Comparison of ENCODE assay signal across 19 cellular contexts in genomic region chr3:12292770-12293169, GRCh38. TPM values are rescaled to one million over a fixed set of nuclear protein-coding genes. Genes with fewer than 3 reads are reported as not detected.
A peak's percentile ranks its signal among the peaks of the same experiment; 100 is the strongest.
DNase-seq lines count a peak whose midpoint lies in the region; FAIRE-seq and TF ChIP-seq lines count a peak whose summit lies in the region.
"Had no signal": no experiment of that assay in that cellular context is flagged by ENCODE, and none has a peak within 500 bp of the region (broad histone marks: within the 10 kb centered on the region; RNA-seq: fewer than 3 reads in every experiment).

No MANE protein-coding gene starts in this region.

- H3K4me3 ChIP-seq in breast epithelium (peak overlapping the region in 2 of 3 donors; percentile 20 to 46), mammary epithelial cell (replicated peaks in 1 of 3; ENCODE audit: insufficient read depth in 1 of 3, low read depth in 2 of 3, low read length in 3 of 3) (no peak overlapping the region), mucosa of rectum (ENCODE audit: low read length in 2 of 2) (peak overlapping the region; percentile 62 to 86), suprapubic skin (no peak overlapping the region)

- H3K27ac ChIP-seq in breast epithelium (peak overlapping the region in 1 of 2 donors; percentile 48), mammary epithelial cell (ENCODE audit: insufficient read depth, low read depth, low read length) (no peak overlapping the region), mucosa of rectum (ENCODE audit: low read depth in 2 of 2, low read length in 2 of 2) (peak overlapping the region; percentile 28 to 32), suprapubic skin (no peak overlapping the region)
- H3K27ac ChIP-seq: 22Rv1, KMS-11 had no signal

- H3K9me3 Mint-ChIP-seq in activated T-helper 2 cell treated with anti-CD3 and anti-CD28 coated beads, Interferon-gamma antibody, Interleukin-2, Interleukin-4, amounts not matched to agents 10 μg/mL and 5 μg/mL and 100 μg/mL, durations not matched to agents 14 hours and 24 hours and 36 hours: no peaks in the 10 kb centered on the region

- H3K9ac ChIP-seq in mammary epithelial cell (ENCODE audit: insufficient read depth, low read length) (no peak overlapping the region), mucosa of rectum (ENCODE audit: low read depth in 1 of 2, low read length in 2 of 2) (peak overlapping the region in 1 of 2 donors; percentile 99)
- H3K9ac ChIP-seq: KMS-11 had no signal

- no peak for FAIRE-seq in urothelium cell line (lab: Jason Lieb, UNC)
- FAIRE-seq: G401.6, H1 had no signal

- H2AFZ ChIP-seq in mammary epithelial cell (ENCODE audit: low read depth, low read length): no peak overlapping the region

- H3K9me3 ChIP-seq in breast epithelium: no peaks in the 10 kb centered on the region
- no peaks in the 10 kb centered on the region for H3K9me3 ChIP-seq in mammary epithelial cell (replicated peaks; ENCODE audit: insufficient read depth, low read length)
- H3K9me3 ChIP-seq in mucosa of rectum (ENCODE audit: control insufficient read depth in 2 of 2, low read length in 2 of 2): no peaks in the 10 kb centered on the region
- no peaks in the 10 kb centered on the region for H3K9me3 ChIP-seq in suprapubic skin

- peak overlapping the region; percentile 18 for H3K4me3 Mint-ChIP-seq in activated T-helper 2 cell treated with anti-CD3 and anti-CD28 coated beads, Interferon-gamma antibody, Interleukin-2, Interleukin-4, amounts not matched to agents 10 μg/mL and 5 μg/mL and 100 μg/mL, durations not matched to agents 14 hours and 24 hours and 36 hours (ENCODE audit: low read depth)
- H3K4me3 Mint-ChIP-seq: CD14-positive monocyte had no signal

- no peaks in the 10 kb centered on the region for H4K20me1 ChIP-seq in mammary epithelial cell (ENCODE audit: insufficient read depth, low read length)

- peak overlapping the region; percentile 30 for H3K27ac Mint-ChIP-seq in activated T-helper 2 cell treated with anti-CD3 and anti-CD28 coated beads, Interferon-gamma antibody, Interleukin-2, Interleukin-4, amounts not matched to agents 10 μg/mL and 5 μg/mL and 100 μg/mL, durations not matched to agents 14 hours and 24 hours and 36 hours

- H3K36me3 ChIP-seq in breast epithelium (no peaks in the 10 kb centered on the region), mammary epithelial cell (ENCODE audit: insufficient read depth, low read length) (no peaks in the 10 kb centered on the region), mucosa of rectum (ENCODE audit: control insufficient read depth in 2 of 2, insufficient read depth in 2 of 2, low read length in 2 of 2) (no peaks in the 10 kb centered on the region), suprapubic skin (no peaks in the 10 kb centered on the region)

- TF ChIP-seq POLR2A in breast epithelium (IDR thresholded peaks at IDR 0.05) (no peak), suprapubic skin (IDR thresholded peaks at IDR 0.05) (no peak)

- DNase-seq in breast epithelium (ENCODE audit: low spot score in 2 of 2): no peak
- DNase-seq in mammary epithelial cell: no peak
- DNase-seq in activated T-helper 2 cell treated with anti-CD3 and anti-CD28 coated beads, Interferon-gamma antibody, Interleukin-2, Interleukin-4, amounts not matched to agents 10 μg/mL and 5 μg/mL and 100 μg/mL, durations not matched to agents 14 hours and 24 hours and 36 hours (ENCODE audit: low spot score): no peak
- no peak for DNase-seq in foreskin melanocyte
- no peak for DNase-seq in retina
- DNase-seq in suprapubic skin (ENCODE audit: low spot score in 2 of 2): no peak
- DNase-seq in urothelium cell line (ENCODE audit: low spot score): no peak
- DNase-seq: DMS 273 treated with DMSO at 0.1 percent for 48 hours, NCI-H1417, NCI-H1930, NCI-H226, NCI-H524, NCI-H82 had no signal

- dilution Hi-C loops in mammary epithelial cell (cut with HindIII; ENCODE audit: low sequenced_read_pairs): no loop called here

- H3K36me3 Mint-ChIP-seq in activated T-helper 2 cell treated with anti-CD3 and anti-CD28 coated beads, Interferon-gamma antibody, Interleukin-2, Interleukin-4, amounts not matched to agents 10 μg/mL and 5 μg/mL and 100 μg/mL, durations not matched to agents 14 hours and 24 hours and 36 hours (ENCODE audit: low read depth): no peaks in the 10 kb centered on the region

- no peaks in the 10 kb centered on the region for H3K79me2 ChIP-seq in mammary epithelial cell (ENCODE audit: insufficient read depth, low read length)

- WGBS in mammary epithelial cell (ENCODE audit: low coverage, missing lambda C conversion rate): 87% methylated on average over 9 of the region's 9 CpGs
- 89% methylated on average over 9 of the region's 9 CpGs for WGBS in suprapubic skin

- TF ChIP-seq EP300 in suprapubic skin (IDR thresholded peaks at IDR 0.05): no peak

- peaks cover 7% of the 10 kb centered on the region for H3K27me3 Mint-ChIP-seq in activated T-helper 2 cell treated with anti-CD3 and anti-CD28 coated beads, Interferon-gamma antibody, Interleukin-2, Interleukin-4, amounts not matched to agents 10 μg/mL and 5 μg/mL and 100 μg/mL, durations not matched to agents 14 hours and 24 hours and 36 hours (ENCODE audit: low read depth)

- in situ Hi-C loops in mammary epithelial cell (cut with MboI; ENCODE audit: low sequenced_read_pairs in 2 of 2): no loop called here

- H3K27me3 ChIP-seq in breast epithelium (no peaks in the 10 kb centered on the region), mammary epithelial cell (ENCODE audit: insufficient read depth, low read length) (peaks cover 7% of the 10 kb centered on the region), mucosa of rectum (ENCODE audit: control insufficient read depth in 2 of 2, insufficient read depth in 2 of 2, low read length in 2 of 2) (peaks cover 0 to 3% of the 10 kb centered on the region in 2 donors), suprapubic skin (peaks cover 8% of the 10 kb centered on the region)

- H3K4me1 Mint-ChIP-seq in activated T-helper 2 cell treated with anti-CD3 and anti-CD28 coated beads, Interferon-gamma antibody, Interleukin-2, Interleukin-4, amounts not matched to agents 10 μg/mL and 5 μg/mL and 100 μg/mL, durations not matched to agents 14 hours and 24 hours and 36 hours (ENCODE audit: low read depth): peaks cover 32% of the 10 kb centered on the region

- no TSS peak for BruUV-seq in mammary epithelial cell (replicated peaks; lab: Mats Ljungman, UMichigan)

- H3K4me1 ChIP-seq in breast epithelium: no peaks in the 10 kb centered on the region
- H3K4me1 ChIP-seq in mammary epithelial cell (ENCODE audit: insufficient read depth, low read length): peaks cover 8% of the 10 kb centered on the region
- peaks cover 3 to 15% of the 10 kb centered on the region in 2 donors for H3K4me1 ChIP-seq in mucosa of rectum (ENCODE audit: control insufficient read depth in 2 of 2, insufficient read depth in 2 of 2, low read length in 2 of 2)
- H3K4me1 ChIP-seq in suprapubic skin: peaks cover 12% of the 10 kb centered on the region

- CTCF ChIA-PET in mammary epithelial cell (lab: Charles Lee; ENCODE audit: low non-redundant PET): no interaction called here

- intact Hi-C loops in breast epithelium (cut with DNase I; ENCODE audit: low total_unique reads): no loop called here
- intact Hi-C loops in mammary epithelial cell (cut with micrococcal nuclease): no loop called here
- intact Hi-C loops in activated T-helper 2 cell treated with anti-CD3 and anti-CD28 coated beads, Interferon-gamma antibody, Interleukin-2, Interleukin-4, amounts not matched to agents 10 μg/mL and 5 μg/mL and 100 μg/mL, durations not matched to agents 14 hours and 24 hours and 36 hours (cut with micrococcal nuclease): loop anchor here (2.0 kb wide), 1 partner anchor 16 kb away; no protein-coding TSS in a partner anchor

- TF ChIP-seq CTCF in breast epithelium (IDR thresholded peaks at IDR 0.05) (no peak), mammary epithelial cell (conservative IDR thresholded peaks at IDR 0.05 in 1 of 2, IDR thresholded peaks at IDR 0.05 in 1 of 2; ENCODE audit: extremely low read depth in 1 of 2, insufficient read depth in 1 of 2, low read depth in 1 of 2, low read length in 2 of 2) (no peak), suprapubic skin (IDR thresholded peaks at IDR 0.05) (no peak)

- H3K4me2 ChIP-seq in mammary epithelial cell (ENCODE audit: insufficient read depth, low read depth, low read length): no peak overlapping the region
- H3K4me2 ChIP-seq: KMS-11 had no signal

RNA-seq across cellular contexts. Expression of gene PPARG, which starts 3.9 kb away (rescaled TPM):
- total RNA-seq in breast epithelium: 100 to 1,000 TPM in 1 of 3 donors, 10 to 100 TPM in 2; 44.2 to 359 (median 96.0) TPM
- total RNA-seq in mammary epithelial cell: under 1 TPM; 0.17 to 0.54 TPM
- polyA plus RNA-seq in mammary epithelial cell: 0.45 TPM
- polyA minus RNA-seq in mammary epithelial cell: 0.62 TPM
- total RNA-seq in activated T-helper 2 cell treated with anti-CD3 and anti-CD28 coated beads, Interferon-gamma antibody, Interleukin-2, Interleukin-4, amounts not matched to agents 10 μg/mL and 5 μg/mL and 100 μg/mL, durations not matched to agents 14 hours and 24 hours and 36 hours: 40.1 and 43.6 TPM in 2 replicates
- total RNA-seq in suprapubic skin: 10 to 100 TPM in 3 of 4 donors, 1 to 10 TPM in 1; 9.7 to 17.8 (median 11.7) TPM
- total RNA-seq: H1 had no signal

Comparison
In these comparisons a context has a peak if more than half of its experiments do, and no peak if none do; other contexts are left out.
1. H3K4me3 ChIP-seq: peak in breast epithelium (2 of 3) and mucosa of rectum (2 of 2); none in mammary epithelial cell (0 of 3) and suprapubic skin (single experiment).
2. RNA of gene PPARG, which starts 3.9 kb away (total RNA-seq): 44.2 to 359 TPM in breast epithelium, 40.1 to 43.6 TPM in activated T-helper 2 cell treated with anti-CD3 and anti-CD28 coated beads, Interferon-gamma antibody, Interleukin-2, Interleukin-4, amounts not matched to agents 10 μg/mL and 5 μg/mL and 100 μg/mL, durations not matched to agents 14 hours and 24 hours and 36 hours and 9.7 to 17.8 TPM in suprapubic skin; 0.17 to 0.54 TPM in mammary epithelial cell; every median in the first group is over 4 times any median in the second.
3. H3K27ac ChIP-seq: peak in mucosa of rectum (2 of 2); none in mammary epithelial cell (single experiment) and suprapubic skin (single experiment).